8 cellular contexts compared by ENCODE assay signal in the genomic region with DNA sequence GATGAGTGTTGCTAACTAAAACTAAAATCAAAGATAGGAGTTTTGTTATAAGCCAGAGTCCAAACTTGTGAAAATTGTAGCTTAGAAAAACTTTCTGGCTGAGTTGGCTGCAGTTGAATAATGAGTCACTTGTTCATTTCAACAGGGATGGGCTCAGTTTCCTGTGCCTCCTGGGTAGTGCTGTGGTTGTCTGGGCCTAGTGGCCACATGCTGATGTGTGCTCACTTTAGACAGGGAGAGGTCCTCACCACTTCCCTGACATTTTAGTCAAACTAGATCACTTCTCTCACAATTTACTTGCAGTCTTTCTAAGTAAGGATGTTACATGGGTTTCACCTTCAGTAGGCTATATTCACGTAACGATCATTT. TPM values are rescaled to one million over a fixed set of nuclear protein-coding genes. Genes with fewer than 3 reads are reported as not detected.
DNase-seq lines count a peak whose midpoint lies in the region; ATAC-seq and TF ChIP-seq lines count a peak whose summit lies in the region.

No MANE protein-coding gene starts in this region.

- H3K9me3 ChIP-seq in sigmoid colon: no peaks in the 10 kb centered on the region

- H3K27ac ChIP-seq in substantia nigra (ENCODE audit: low read depth, low read length, poor library complexity, severe bottlenecking) (no peak overlapping the region), sigmoid colon (no peak overlapping the region)

- H3K27me3 ChIP-seq in sigmoid colon: no peaks in the 10 kb centered on the region

- WGBS in sigmoid colon, 2 donors: 85 to 89% methylated on average over 2 of the region's 2 CpGs

- ATAC-seq in GM21717 (IDR thresholded peaks at IDR 0.05; ENCODE audit: unreplicated experiment) (peak; percentile 60), omental fat pad (ENCODE audit: low FRiP score) (peak; percentile 62)

- no peaks in the 10 kb centered on the region for H3K36me3 ChIP-seq in sigmoid colon

- no peak for TF ChIP-seq POLR2A in sigmoid colon (IDR thresholded peaks at IDR 0.05)

- H3K4me3 ChIP-seq in astrocyte of the spinal cord (ENCODE audit: low read depth, low read length): no peak overlapping the region
- H3K4me3 ChIP-seq in sigmoid colon: no peak overlapping the region

- intact Hi-C loops in sigmoid colon (cut with DNase I): no loop called here

- peaks cover 0 to 16% (median 6%) of the 10 kb centered on the region in 4 donors for H3K4me1 ChIP-seq in sigmoid colon

- peak; percentile 81 for DNase-seq in ELR (ENCODE audit: low read depth)
- peak; percentile 94 for DNase-seq in NOMO-1 treated with DMSO at 0.1 percent for 48 hours (lab: John Stamatoyannopoulos, UW; ENCODE audit: unreplicated experiment)
- peak; percentile 90 for DNase-seq in astrocyte of the spinal cord (ENCODE audit: low read depth, low spot score)
- no peak for DNase-seq in omental fat pad (ENCODE audit: low spot score)
- DNase-seq in substantia nigra (lab: John Stamatoyannopoulos, UW): no peak
- DNase-seq in sigmoid colon: no peak
- DNase-seq in NCI-H524 treated with DMSO at 0.1 percent for 48 hours (lab: John Stamatoyannopoulos, UW): no peak

- TF ChIP-seq CTCF in astrocyte of the spinal cord (IDR thresholded peaks at IDR 0.05; ENCODE audit: low read depth, low read length) (no peak), omental fat pad (IDR thresholded peaks at IDR 0.05) (no peak), sigmoid colon (IDR thresholded peaks at IDR 0.05) (no peak)

- TF ChIP-seq EP300 in sigmoid colon (IDR thresholded peaks at IDR 0.05): no peak

- in situ Hi-C loops in astrocyte of the spinal cord (cut with HindIII; ENCODE audit: low sequenced_read_pairs): no loop called here

RNA-seq across cellular contexts. Expression of gene UBE2Q2, which starts 6.3 kb away (rescaled TPM):
- total RNA-seq in omental fat pad (10 to 100 TPM; 27.8 to 54.1 (median 47.2) TPM), sigmoid colon (100 to 1,000 TPM in 1 of 4 donors, 10 to 100 TPM in 3; 69.5 to 101 (median 97.9) TPM)
- polyA plus RNA-seq in sigmoid colon: 10 to 100 TPM; 16.9 to 29.4 (median 18.0) TPM

Comparison
In these comparisons a context has a peak if more than half of its experiments do, and no peak if none do; other contexts are left out.
1. DNase-seq: peak in ELR (single experiment), NOMO-1 treated with DMSO at 0.1 percent for 48 hours (single experiment) and astrocyte of the spinal cord (single experiment); none in omental fat pad (single experiment), substantia nigra (0 of 49), sigmoid colon (single experiment) and NCI-H524 treated with DMSO at 0.1 percent for 48 hours (single experiment).